19 cellular contexts compared by ENCODE assay signal in genomic region chr6:89749918-89750317, GRCh38.
"Had no signal": no experiment of that assay in that cellular context is flagged by ENCODE, and none has a peak within 500 bp of the region (broad histone marks: within the 10 kb centered on the region; RNA-seq: fewer than 3 reads in every experiment).

No MANE protein-coding gene starts in this region.

- H3K9me3 Mint-ChIP-seq: activated T-helper 2 cell treated with anti-CD3 and anti-CD28 coated beads, Interferon-gamma antibody, Interleukin-2, Interleukin-4, amounts not matched to agents 10 μg/mL and 5 μg/mL and 100 μg/mL, durations not matched to agents 14 hours and 24 hours and 36 hours; nephron; stimulated activated naive CD8-positive, alpha-beta T cell treated with anti-CD3 and anti-CD28 coated beads, Interleukin-15, Interleukin-2, amounts not matched to agents 100 ng/mL and 50 ng/mL, for 24 hours; type B pancreatic cell had no signal

- H3K4me3 ChIP-seq: ascending aorta, breast epithelium, coronary artery, heart right ventricle, left ventricle myocardium inferior, suprapubic skin had no signal

- H3K4me1 Mint-ChIP-seq: nephron had no signal

- H3K4me3 Mint-ChIP-seq: nephron; stimulated activated naive CD8-positive, alpha-beta T cell treated with anti-CD3 and anti-CD28 coated beads, Interleukin-15, Interleukin-2, amounts not matched to agents 100 ng/mL and 50 ng/mL, for 24 hours; type B pancreatic cell had no signal

- H3K27me3 Mint-ChIP-seq: stimulated activated naive CD8-positive, alpha-beta T cell treated with anti-CD3 and anti-CD28 coated beads, Interleukin-15, Interleukin-2, amounts not matched to agents 100 ng/mL and 50 ng/mL, for 24 hours; type B pancreatic cell had no signal

- DNase-seq: activated naive CD4-positive, alpha-beta T cell treated with Interleukin-2 at 50 U/mL for 16 hours; erythroblast; heart right ventricle; left ventricle myocardium inferior; mammary epithelial cell; midbrain; retina; stimulated activated CD4-positive, alpha-beta T cell treated with anti-CD3 and anti-CD28 coated beads, Interleukin-12 subunit alpha, Interleukin-12 subunit beta, amount 100 ng/mL, for 4 hours; stimulated activated CD4-positive, alpha-beta T cell treated with anti-CD3 and anti-CD28 coated beads, Interleukin-1b, Interleukin-23, amount 100 ng/mL, for 48 hours; stimulated activated CD8-positive, alpha-beta memory T cell treated with anti-CD3 and anti-CD28 coated beads, Interleukin-4, amount 100 ng/mL, for 48 hours had no signal

- ATAC-seq: activated CD4-positive, CD25-positive, alpha-beta regulatory T cell treated with anti-CD3 and anti-CD28 coated beads, Interleukin-2, amount 50 U/mL, for 24 hours; heart right ventricle had no signal

- H3K27ac Mint-ChIP-seq: activated T-helper 2 cell treated with anti-CD3 and anti-CD28 coated beads, Interferon-gamma antibody, Interleukin-2, Interleukin-4, amounts not matched to agents 10 μg/mL and 5 μg/mL and 100 μg/mL, durations not matched to agents 14 hours and 24 hours and 36 hours; nephron; stimulated activated naive CD8-positive, alpha-beta T cell treated with anti-CD3 and anti-CD28 coated beads, Interleukin-15, Interleukin-2, amounts not matched to agents 100 ng/mL and 50 ng/mL, for 24 hours; type B pancreatic cell had no signal
